In the genomic region with DNA sequence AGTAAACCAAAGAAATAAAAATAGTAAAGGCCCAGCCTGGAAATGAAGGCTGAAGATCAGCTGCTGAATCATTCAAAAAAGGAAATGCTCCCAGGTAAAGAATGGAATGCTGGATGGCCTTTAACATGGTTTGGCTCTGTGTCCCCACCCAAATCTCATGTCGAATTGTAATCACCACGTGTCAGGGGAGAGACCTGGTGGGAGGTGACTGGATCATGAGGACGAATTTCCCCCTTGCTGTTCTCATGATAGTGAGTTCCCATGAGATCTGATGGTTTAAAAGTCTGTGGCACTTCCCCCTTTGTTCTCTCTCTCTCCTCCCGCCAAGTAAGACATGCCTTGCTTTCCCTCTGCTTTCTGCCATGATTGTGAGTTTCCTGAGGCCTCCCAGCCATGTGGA, we compare ENCODE assay signal across 1 cellular context.
TF ChIP-seq lines count a peak whose summit lies in the region.

No MANE protein-coding gene starts in this region.

TF ChIP-seq in H1, 55 proteins besides CTCF, POLR2A, EP300 and RAD21:
- TF ChIP-seq, protein P1, sequence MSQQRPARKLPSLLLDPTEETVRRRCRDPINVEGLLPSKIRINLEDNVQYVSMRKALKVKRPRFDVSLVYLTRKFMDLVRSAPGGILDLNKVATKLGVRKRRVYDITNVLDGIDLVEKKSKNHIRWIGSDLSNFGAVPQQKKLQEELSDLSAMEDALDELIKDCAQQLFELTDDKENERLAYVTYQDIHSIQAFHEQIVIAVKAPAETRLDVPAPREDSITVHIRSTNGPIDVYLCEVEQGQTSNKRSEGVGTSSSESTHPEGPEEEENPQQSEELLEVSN (IDR thresholded peaks at IDR 0.05), result 0 out of 2 replicates have a peak, but pooled peaks have one; percentile 13
- no peak for TF ChIP-seq SUZ12 (IDR thresholded peaks at IDR 0.05; ENCODE audit: low read length)
